ENCODE assay signal across 8 cellular contexts in the genomic region with DNA sequence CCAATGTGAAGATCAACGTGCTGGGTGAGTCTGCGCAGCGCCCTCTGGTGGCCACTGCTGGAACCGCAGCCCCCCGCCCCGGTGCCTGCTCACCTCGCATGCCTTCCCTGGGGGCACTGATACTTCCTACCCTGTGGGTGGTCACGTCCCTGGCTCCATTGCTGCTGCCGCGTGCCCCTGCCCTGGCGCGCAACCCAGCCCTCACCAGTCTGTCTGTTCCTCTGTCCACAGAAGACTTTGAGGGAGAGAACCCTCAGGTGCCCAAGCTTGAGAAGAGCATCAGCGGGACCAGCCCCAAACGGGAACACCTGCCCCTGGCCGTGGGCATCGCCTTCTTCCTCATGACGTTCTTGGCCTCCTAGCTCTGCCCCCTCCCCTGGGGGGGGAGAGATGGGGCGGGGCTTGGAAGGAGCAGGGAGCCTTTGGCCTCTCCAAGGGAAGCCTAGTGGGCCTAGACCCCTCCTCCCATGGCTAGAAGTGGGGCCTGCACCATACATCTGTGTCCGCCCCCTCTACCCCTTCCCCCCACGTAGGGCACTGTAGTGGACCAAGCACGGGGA. TPM values are rescaled to one million over a fixed set of nuclear protein-coding genes. Genes with fewer than 3 reads are reported as not detected.
DNase-seq lines count a peak whose midpoint lies in the region; ATAC-seq and TF ChIP-seq lines count a peak whose summit lies in the region.

No MANE protein-coding gene starts in this region.

- ATAC-seq in GM18519 (IDR thresholded peaks at IDR 0.05; ENCODE audit: low FRiP score, unreplicated experiment) (no peak), GM21381 (IDR thresholded peaks at IDR 0.05; ENCODE audit: unreplicated experiment) (no peak)

- peaks cover 20 to 41% (median 31%) of the 10 kb centered on the region in 4 donors for H3K4me1 Mint-ChIP-seq in CD4-positive, alpha-beta memory T cell

- peaks cover 47% of the 10 kb centered on the region for H3K4me1 ChIP-seq in CD4-positive, alpha-beta memory T cell (ENCODE audit: insufficient read depth, low read length)

- POLR2A ChIA-PET in CD4-positive, alpha-beta memory T cell (lab: Charles Lee; ENCODE audit: partially characterized antibody): interaction anchor here (1.3 to 4.0 kb wide), 7 partner anchors 15 to 527 kb away, joined by 5 to 62 read pairs (median 19); a partner anchor contains a TSS

- H3K4me3 ChIP-seq in CD4-positive, alpha-beta memory T cell (ENCODE audit: low read length in 2 of 2): peak overlapping the region in 1 of 2 donors; percentile 80
- H3K4me3 ChIP-seq in HL-60 (replicated peaks; ENCODE audit: insufficient read depth, low read length): no peak overlapping the region

- DNase-seq in CD4-positive, alpha-beta memory T cell: peak; percentile 78 to 84 (median 80)
- DNase-seq in HL-60 (ENCODE audit: low read depth in 1 of 2, low spot score in 1 of 2) (peak in 1 of 2 experiments; percentile 69), globus pallidus (ENCODE audit: low spot score) (peak; percentile 59), posterior cingulate gyrus (peak in 8 of 10 donors; percentile 64 to 95 (median 74))
- DNase-seq in activated effector memory CD4-positive, alpha-beta T cell treated with anti-CD3 and anti-CD28 coated beads, Interleukin-2, amount 50 U/mL, for 16 hours: peak; percentile 93

- peak; percentile 47; the same call in 1 of the 2 replicates for TF ChIP-seq POLR2A in Raji (IDR thresholded peaks at IDR 0.05; ENCODE audit: insufficient read depth, low read depth, low read length)

- TF ChIP-seq CTCF in HL-60 (IDR thresholded peaks at IDR 0.05; ENCODE audit: insufficient read depth, low read length): peak; percentile 91

- intact Hi-C loops in CD4-positive, alpha-beta memory T cell (cut with micrococcal nuclease): loop anchor here (5.0 kb wide), 1 partner anchor 51 kb away; a partner anchor contains a TSS
- intact Hi-C loops in posterior cingulate gyrus (cut with DNase I): no loop called here

- peaks cover 0 to 3% of the 10 kb centered on the region in 2 donors for H3K36me3 Mint-ChIP-seq in CD4-positive, alpha-beta memory T cell

- H3K9me3 Mint-ChIP-seq in CD4-positive, alpha-beta memory T cell: no peaks in the 10 kb centered on the region

- peak overlapping the region; percentile 54 for H3K27ac ChIP-seq in CD4-positive, alpha-beta memory T cell (ENCODE audit: low read depth, low read length)
- no peak overlapping the region for H3K27ac ChIP-seq in HL-60 (replicated peaks)

- no peaks in the 10 kb centered on the region for H3K36me3 ChIP-seq in CD4-positive, alpha-beta memory T cell (ENCODE audit: insufficient read depth, low read length)

- peaks cover 11 to 26% of the 10 kb centered on the region in 2 donors for H3K27me3 Mint-ChIP-seq in CD4-positive, alpha-beta memory T cell

- peak overlapping the region in 7 of 8 donors; percentile 10 to 71 (median 59) for H3K4me3 Mint-ChIP-seq in CD4-positive, alpha-beta memory T cell

- no peaks in the 10 kb centered on the region for H3K9me3 ChIP-seq in CD4-positive, alpha-beta memory T cell (ENCODE audit: control insufficient read depth in 1 of 2, low read length in 2 of 2)

- H3K27ac Mint-ChIP-seq in CD4-positive, alpha-beta memory T cell: peak overlapping the region in 5 of 7 donors; percentile 78 to 88 (median 83)

- H3K27me3 ChIP-seq in CD4-positive, alpha-beta memory T cell (ENCODE audit: insufficient read depth, low read length): peaks cover 30% of the 10 kb centered on the region
- peaks cover 21% of the 10 kb centered on the region for H3K27me3 ChIP-seq in HL-60 (ENCODE audit: insufficient read depth, poor library complexity, severe bottlenecking)

- CTCF ChIA-PET in CD4-positive, alpha-beta memory T cell (lab: Charles Lee; ENCODE audit: partially characterized antibody): interaction anchor here (0.8 to 5.0 kb wide), 17 partner anchors 9 to 620 kb away, joined by 3 to 74 read pairs (median 11); a partner anchor contains a TSS

RNA-seq across cellular contexts. Expression of a gene that starts 7.6 kb away (rescaled TPM):
- 1 to 10 TPM; 2.0 to 4.3 TPM for total RNA-seq in CD4-positive, alpha-beta memory T cell
- polyA plus RNA-seq in CD4-positive, alpha-beta memory T cell: 1 to 10 TPM in 1 of 2 donors, under 1 TPM in 1; 0.34 to 1.5 TPM

RNA-seq across cellular contexts. Expression of a gene that starts 22.7 kb away (rescaled TPM):
- total RNA-seq in CD4-positive, alpha-beta memory T cell: 1 to 10 TPM; 6.0 to 8.5 TPM
- polyA plus RNA-seq in CD4-positive, alpha-beta memory T cell: 1 to 10 TPM; 2.5 to 3.5 TPM

RNA-seq across cellular contexts. Expression of a gene that starts 35.1 kb away (rescaled TPM):
- total RNA-seq in CD4-positive, alpha-beta memory T cell: 10 to 100 TPM; 33.6 to 39.8 TPM
- polyA plus RNA-seq in CD4-positive, alpha-beta memory T cell: 10 to 100 TPM; 14.8 to 18.2 TPM

RNA-seq across cellular contexts. Expression of a gene that starts 41.4 kb away (rescaled TPM):
- total RNA-seq in CD4-positive, alpha-beta memory T cell: 1 to 10 TPM; 1.2 to 1.9 TPM
- 1 to 10 TPM in 1 of 2 donors, under 1 TPM in 1; 0.84 to 2.0 TPM for polyA plus RNA-seq in CD4-positive, alpha-beta memory T cell

RNA-seq across cellular contexts. Expression of a gene that starts 49.4 kb away (rescaled TPM):
- 10 to 100 TPM; 20.1 to 22.8 TPM for total RNA-seq in CD4-positive, alpha-beta memory T cell
- polyA plus RNA-seq in CD4-positive, alpha-beta memory T cell: 10 to 100 TPM; 50.3 to 91.7 TPM
